ENCODE assay signal across 26 cellular contexts in the genomic region with DNA sequence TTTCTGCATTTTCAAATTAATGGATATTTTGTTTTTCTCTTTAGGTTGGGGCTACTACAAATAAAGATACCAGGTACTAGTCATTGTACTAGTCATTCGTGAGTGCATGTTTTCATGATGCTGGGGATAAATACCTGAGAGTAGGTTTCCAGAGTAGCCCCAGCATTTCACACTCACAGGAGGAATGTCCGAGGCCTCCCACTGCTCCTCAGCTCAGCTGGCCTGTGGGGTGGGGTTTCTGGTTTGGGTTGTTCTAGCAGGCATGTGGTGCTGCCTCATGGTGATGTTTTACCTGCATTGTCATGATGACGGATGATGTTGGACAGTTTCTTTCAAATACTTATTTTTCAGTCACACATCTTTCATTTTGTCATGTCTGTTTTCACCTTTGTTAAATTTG.
"Had no signal": no experiment of that assay in that cellular context is flagged by ENCODE, and none has a peak within 500 bp of the region (broad histone marks: within the 10 kb centered on the region; RNA-seq: fewer than 3 reads in every experiment).

No MANE protein-coding gene starts in this region.

- H3K4me1 ChIP-seq: adrenal gland, body of pancreas, breast epithelium, SJCRH30 had no signal

- H3K9me3 ChIP-seq: adrenal gland, body of pancreas, breast epithelium, SJCRH30 had no signal

- H3K27ac Mint-ChIP-seq: activated CD4-positive, alpha-beta T cell treated with anti-CD3 and anti-CD28 coated beads, Interleukin-2, amount 10 ng/mL, durations not matched to agents 24 days and 14 days; activated CD8-positive, alpha-beta T cell treated with anti-CD3 and anti-CD28 coated beads for 36 hours; activated naive CD4-positive, alpha-beta T cell treated with anti-CD3 and anti-CD28 coated beads for 36 hours; activated naive CD4-positive, alpha-beta T cell treated with anti-CD3 and anti-CD28 coated beads, Interleukin-2, amount 50 U/mL, for 72 hours; activated T-helper 1 cell treated with anti-CD3 and anti-CD28 coated beads, Interleukin-12 subunit alpha, Interleukin-12 subunit beta, Interleukin-2, Interleukin-4 antibody, amounts not matched to agents 30 ng/mL and 10 ng/mL and 1 ng/mL, durations not matched to agents 14 hours and 24 hours and 36 hours had no signal

- H3K27me3 ChIP-seq: body of pancreas, breast epithelium had no signal

- H3K4me3 Mint-ChIP-seq: activated CD4-positive, alpha-beta T cell treated with anti-CD3 and anti-CD28 coated beads, Interleukin-2, amount 10 ng/mL, durations not matched to agents 24 days and 14 days; activated CD8-positive, alpha-beta T cell treated with anti-CD3 and anti-CD28 coated beads for 36 hours; activated naive CD4-positive, alpha-beta T cell treated with anti-CD3 and anti-CD28 coated beads for 36 hours; activated T-cell treated with anti-CD3 and anti-CD28 coated beads, Interleukin-2, amount 50 U/mL, for 4 hours; activated T-helper 1 cell treated with anti-CD3 and anti-CD28 coated beads, Interleukin-12 subunit alpha, Interleukin-12 subunit beta, Interleukin-2, Interleukin-4 antibody, amounts not matched to agents 30 ng/mL and 10 ng/mL and 1 ng/mL, durations not matched to agents 14 hours and 24 hours and 36 hours had no signal

- H3K4me3 ChIP-seq: adrenal gland, body of pancreas, breast epithelium, SJCRH30, SK-N-MC had no signal

- H3K9me3 Mint-ChIP-seq: activated CD4-positive, alpha-beta T cell treated with anti-CD3 and anti-CD28 coated beads, Interleukin-2, amount 10 ng/mL, durations not matched to agents 24 days and 14 days; activated CD8-positive, alpha-beta T cell treated with anti-CD3 and anti-CD28 coated beads for 36 hours; activated naive CD4-positive, alpha-beta T cell treated with anti-CD3 and anti-CD28 coated beads for 36 hours; activated naive CD4-positive, alpha-beta T cell treated with anti-CD3 and anti-CD28 coated beads, Interleukin-2, amount 50 U/mL, for 72 hours; activated T-cell treated with anti-CD3 and anti-CD28 coated beads, Interleukin-2, amount 50 U/mL, for 4 hours; activated T-helper 1 cell treated with anti-CD3 and anti-CD28 coated beads, Interleukin-12 subunit alpha, Interleukin-12 subunit beta, Interleukin-2, Interleukin-4 antibody, amounts not matched to agents 30 ng/mL and 10 ng/mL and 1 ng/mL, durations not matched to agents 14 hours and 24 hours and 36 hours had no signal

- ATAC-seq: activated CD8-positive, alpha-beta T cell treated with anti-CD3 and anti-CD28 coated beads for 36 hours; activated naive CD4-positive, alpha-beta T cell treated with anti-CD3 and anti-CD28 coated beads, Interleukin-2, amount 50 U/mL, for 72 hours; activated T-cell treated with anti-CD3 and anti-CD28 coated beads, Interleukin-2, amount 50 U/mL, for 4 hours; body of pancreas; Panc1 had no signal

- H3K27ac ChIP-seq: adrenal gland, body of pancreas, breast epithelium, SJCRH30, SK-N-MC had no signal

- H3K36me3 Mint-ChIP-seq: activated naive CD4-positive, alpha-beta T cell treated with anti-CD3 and anti-CD28 coated beads, Interleukin-2, amount 50 U/mL, for 72 hours had no signal

- H3K4me1 Mint-ChIP-seq: activated CD4-positive, alpha-beta T cell treated with anti-CD3 and anti-CD28 coated beads, Interleukin-2, amount 10 ng/mL, durations not matched to agents 24 days and 14 days had no signal

- DNase-seq: activated CD4-positive, alpha-beta T cell treated with anti-CD3 and anti-CD28 coated beads, Interleukin-2, amount 10 ng/mL, durations not matched to agents 24 days and 14 days; activated CD4-positive, alpha-beta T cell treated with anti-CD3 and anti-CD28 coated beads, Interleukin-2, amount 50 U/mL, for 4 hours; activated CD8-positive, alpha-beta T cell treated with anti-CD3 and anti-CD28 coated beads for 36 hours; activated gamma-delta T cell treated with Interleukin-2 at 50 U/mL for 16 hours; activated naive CD4-positive, alpha-beta T cell treated with anti-CD3 and anti-CD28 coated beads for 36 hours; activated T-cell treated with anti-CD3 and anti-CD28 coated beads for 4 hours; activated T-cell treated with anti-CD3 and anti-CD28 coated beads, Interleukin-2, amount 50 U/mL, for 4 hours; adrenal gland; body of pancreas; Karpas-422; NCI-H1105; NCI-H1417 treated with DMSO at 0.1 percent for 48 hours; NCI-H187 treated with DMSO at 0.1 percent for 48 hours; NCI-H2081; NCI-H226; NCI-H446 treated with DMSO at 0.1 percent for 48 hours; NCI-H524; NCI-H69; SHP77; SJCRH30; T1000 had no signal

- H3K27me3 Mint-ChIP-seq: activated CD4-positive, alpha-beta T cell treated with anti-CD3 and anti-CD28 coated beads, Interleukin-2, amount 10 ng/mL, durations not matched to agents 24 days and 14 days had no signal

- H3K36me3 ChIP-seq: adrenal gland, breast epithelium, SJCRH30 had no signal
